In the genomic region with DNA sequence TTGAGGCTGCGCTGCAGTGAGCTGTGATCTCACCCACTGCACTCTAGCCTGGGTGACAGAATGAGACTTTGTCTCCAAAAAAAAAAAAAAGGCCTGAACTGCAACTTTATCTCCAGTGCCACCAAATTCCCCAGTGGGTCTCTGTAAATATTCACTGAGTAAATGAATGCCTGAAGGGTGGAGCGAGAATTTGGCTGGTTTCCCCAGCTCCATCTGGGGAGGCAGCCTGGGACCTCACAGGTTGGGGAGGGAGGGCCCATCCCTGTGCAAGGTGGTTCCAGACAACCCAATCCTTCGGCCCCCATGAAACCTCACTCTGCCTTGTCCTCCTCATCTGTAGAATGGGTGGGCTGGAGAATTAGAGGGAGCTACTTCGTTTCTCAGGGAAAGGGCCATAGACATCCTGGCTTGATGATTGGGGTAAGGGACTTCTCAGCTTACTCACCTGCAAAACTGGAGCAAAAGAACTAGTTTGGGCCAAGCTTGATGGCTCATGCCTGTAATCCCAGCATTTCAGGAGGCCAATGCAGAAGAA, we compare ENCODE assay signal across 21 cellular contexts. TPM values are rescaled to one million over a fixed set of nuclear protein-coding genes. Genes with fewer than 3 reads are reported as not detected.
DNase-seq lines count a peak whose midpoint lies in the region; ATAC-seq, FAIRE-seq and TF ChIP-seq lines count a peak whose summit lies in the region.
"Had no signal": no experiment of that assay in that cellular context is flagged by ENCODE, and none has a peak within 500 bp of the region (broad histone marks: within the 10 kb centered on the region; RNA-seq: fewer than 3 reads in every experiment).

No MANE protein-coding gene starts in this region.

- H3K27ac ChIP-seq in HepG2 (ENCODE audit: extremely low read length, insufficient read depth, low read length) (no peak overlapping the region), right lobe of liver (no peak overlapping the region), Karpas-422 (ENCODE audit: low read length) (no peak overlapping the region)
- H3K27ac ChIP-seq: C4-2B, KMS-11 had no signal

- H3K79me2 ChIP-seq in HepG2 (ENCODE audit: insufficient read depth, low read length) (no peaks in the 10 kb centered on the region), Karpas-422 (ENCODE audit: low read length) (peaks cover 6% of the 10 kb centered on the region)

- POLR2A ChIA-PET in HepG2 (lab: Yijun Ruan, JAX), result interaction anchor here (0.7 kb wide), 1 partner anchor 281 kb away, joined by 3 read pairs; no protein-coding TSS in a partner anchor

- H3K9ac ChIP-seq in HepG2 (ENCODE audit: insufficient read depth, low read depth, low read length), result no peak overlapping the region
- H3K9ac ChIP-seq in Karpas-422 (ENCODE audit: low read length), result no peak overlapping the region
- H3K9ac ChIP-seq: KMS-11 had no signal

- no peak for TF ChIP-seq CTCF in HepG2 (CRISPR knock-in tag; IDR thresholded peaks at IDR 0.05)
- TF ChIP-seq CTCF in right lobe of liver (IDR thresholded peaks at IDR 0.05), result no peak

- no peaks in the 10 kb centered on the region for H3K27me3 ChIP-seq in HepG2 (ENCODE audit: control insufficient read depth in 1 of 2, insufficient read depth in 2 of 2, low read length in 2 of 2)
- no peaks in the 10 kb centered on the region for H3K27me3 ChIP-seq in right lobe of liver
- H3K27me3 ChIP-seq in Karpas-422 (ENCODE audit: low read length), result no peaks in the 10 kb centered on the region

- TF ChIP-seq POLR2A in HepG2 (IDR thresholded peaks at IDR 0.05; ENCODE audit: insufficient read depth in 1 of 2, low read depth in 2 of 2, low read length in 2 of 2) (no peak), right lobe of liver (IDR thresholded peaks at IDR 0.05) (no peak)

- CTCF ChIA-PET in HepG2 (lab: Yijun Ruan, JAX; ENCODE audit: low intra/inter-chr PET ratio, low total read pairs), result no interaction called here

- no peak for FAIRE-seq in HepG2 (lab: Jason Lieb, UNC)
- FAIRE-seq: A204.1, D721Med, GM12878, H54, HTR-8/SVneo had no signal

- BruUV-seq in HepG2 (replicated peaks; lab: Mats Ljungman, UMichigan), result no TSS peak

- H3K9me2 ChIP-seq in Karpas-422 (replicated peaks; ENCODE audit: insufficient read depth, low read length), result no peaks in the 10 kb centered on the region

- TF ChIP-seq RAD21 in HepG2 (CRISPR knock-in tag; IDR thresholded peaks at IDR 0.05), result no peak

- in situ Hi-C loops in HepG2 (cut with HindIII; ENCODE audit: extremely low pct_ligation_motif_present, low pct_unique_long_range_greater_than_20kb), result no loop called here

- WGBS in HepG2 (ENCODE audit: low lambda C conversion rate), result 9% methylated on average over 2 of the region's 4 CpGs
- 65% methylated on average over 3 of the region's 4 CpGs for WGBS in right lobe of liver (ENCODE audit: insufficient coverage, low coverage, low lambda C conversion rate, missing lambda C conversion rate)

- H4K20me1 ChIP-seq in HepG2 (ENCODE audit: insufficient read depth, low read length), result no peaks in the 10 kb centered on the region
- no peaks in the 10 kb centered on the region for H4K20me1 ChIP-seq in Karpas-422 (ENCODE audit: insufficient read depth, low read depth, low read length)

- H2AFZ ChIP-seq in HepG2 (ENCODE audit: low read length), result no peak overlapping the region
- no peak overlapping the region for H2AFZ ChIP-seq in Karpas-422 (ENCODE audit: low read length)
- H2AFZ ChIP-seq: GM23338 had no signal

- intact Hi-C loops in HepG2 (cut with micrococcal nuclease; ENCODE audit: unreplicated experiment) (no loop called here), right lobe of liver (cut with DNase I) (no loop called here)

- no peak for TF ChIP-seq EP300 in HepG2 (IDR thresholded peaks at IDR 0.05; ENCODE audit: low read depth in 2 of 2, low read length in 2 of 2)
- TF ChIP-seq EP300 in HepG2 (CRISPR knock-in tag; IDR thresholded peaks at IDR 0.05; ENCODE audit: borderline replicate concordance), result no peak

- H3K9me3 ChIP-seq in HepG2 (ENCODE audit: low read length) (no peaks in the 10 kb centered on the region), right lobe of liver (no peaks in the 10 kb centered on the region), Karpas-422 (ENCODE audit: low read length) (no peaks in the 10 kb centered on the region)
- H3K9me3 ChIP-seq: Caco-2 had no signal

- no peaks in the 10 kb centered on the region for H3K36me3 ChIP-seq in HepG2 (replicated peaks in 1 of 2; ENCODE audit: control insufficient read depth in 1 of 2, insufficient read depth in 2 of 2, low read length in 2 of 2)
- H3K36me3 ChIP-seq in right lobe of liver, result no peaks in the 10 kb centered on the region
- no peaks in the 10 kb centered on the region for H3K36me3 ChIP-seq in Karpas-422 (ENCODE audit: insufficient read depth, low read length)

- no peak overlapping the region for H3K4me2 ChIP-seq in HepG2 (ENCODE audit: low read depth, low read length)
- no peak overlapping the region for H3K4me2 ChIP-seq in Karpas-422 (ENCODE audit: low read depth, low read length, poor library complexity, severe bottlenecking)
- H3K4me2 ChIP-seq: GM23338, KMS-11 had no signal

- H3K4me3 ChIP-seq in HepG2 (replicated peaks in 1 of 3; ENCODE audit: insufficient read depth in 1 of 3, low read depth in 2 of 3, low read length in 3 of 3) (no peak overlapping the region), right lobe of liver (no peak overlapping the region), Karpas-422 (ENCODE audit: low read length) (no peak overlapping the region)
- H3K4me3 ChIP-seq: GM12878, GM23338 had no signal

- peaks cover 28% of the 10 kb centered on the region for H3K4me1 ChIP-seq in HepG2 (ENCODE audit: insufficient read depth, low read length)
- H3K4me1 ChIP-seq in right lobe of liver, result peaks cover 0 to 4% (median 0%) of the 10 kb centered on the region in 4 donors
- H3K4me1 ChIP-seq in Karpas-422 (ENCODE audit: low read length), result peaks cover 11% of the 10 kb centered on the region

- DNase-seq in HepG2 (ENCODE audit: low spot score) (peak; percentile 18), right lobe of liver (no peak), Karpas-422 (peak; percentile 27), NCI-H69 (lab: John Stamatoyannopoulos, UW) (peak; percentile 35), EL (no peak)
- DNase-seq: AML-193; Caco-2; CD4-positive, alpha-beta T cell; DMS79 treated with DMSO at 0.1 percent for 48 hours; HCEC 1CT; HFFc6 had no signal

- ATAC-seq in HepG2 (no peak), right lobe of liver (no peak), HG02623 (IDR thresholded peaks at IDR 0.05; ENCODE audit: unreplicated experiment) (no peak), GM18861 (IDR thresholded peaks at IDR 0.05; ENCODE audit: unreplicated experiment) (no peak)
- ATAC-seq: GM12878, GM23338 had no signal

RNA-seq across cellular contexts. Expression of a gene that starts 4.2 kb away (rescaled TPM):
- total RNA-seq in HepG2 (2016; rRNA removed; fragmentation: Illumina TruSeq; extraction: Trizol), result 46.5 and 54.5 TPM in 2 replicates
- total RNA-seq in HepG2 (2016; cell fraction: cytosol; rRNA removed; fragmentation: Illumina TruSeq; extraction: Trizol; ENCODE audit: low read depth), result 74.4 and 78.2 TPM in 2 replicates
- 36.1 and 53.0 TPM in 2 replicates for total RNA-seq in HepG2 (2016; cell fraction: insoluble cytoplasmic fraction; rRNA removed; fragmentation: Illumina TruSeq; extraction: Trizol)
- 120 and 131 TPM in 2 replicates for total RNA-seq in HepG2 (2016; cell fraction: membrane; rRNA removed; fragmentation: Illumina TruSeq; extraction: Trizol)
- 29.1 and 29.6 TPM in 2 replicates for total RNA-seq in HepG2 (2016; cell fraction: nucleus; rRNA removed; fragmentation: Illumina TruSeq; extraction: Trizol)
- polyA plus RNA-seq in HepG2 (2011; rRNA removed), result 45.7 and 48.2 TPM in 2 replicates
- polyA plus RNA-seq in HepG2 (2011; cell fraction: cytosol; rRNA removed), result 48.8 and 73.1 TPM in 2 replicates
- polyA plus RNA-seq in HepG2 (2011; cell fraction: nucleus; rRNA removed), result 78.9 and 92.6 TPM in 2 replicates
- polyA plus RNA-seq in HepG2 (2012), result 40.5 and 49.8 TPM in 2 replicates
- polyA plus RNA-seq in HepG2 (2016; cell fraction: cytosol; fragmentation: Illumina TruSeq; extraction: Trizol; ENCODE audit: low read depth), result 89.7 and 95.6 TPM in 2 replicates
- polyA plus RNA-seq in HepG2 (2016; cell fraction: insoluble cytoplasmic fraction; fragmentation: Illumina TruSeq; extraction: Trizol; ENCODE audit: low read depth), result 45.9 and 57.2 TPM in 2 replicates
- polyA plus RNA-seq in HepG2 (2016; cell fraction: membrane; fragmentation: Illumina TruSeq; extraction: Trizol; ENCODE audit: low read depth), result 121 and 146 TPM in 2 replicates
- polyA plus RNA-seq in HepG2 (2016; cell fraction: nucleus; fragmentation: Illumina TruSeq; extraction: Trizol; ENCODE audit: insufficient read depth, low read depth), result 61.0 and 63.7 TPM in 2 replicates
- polyA minus RNA-seq in HepG2 (2011; rRNA and poly(A)+ RNA removed; ENCODE audit: low replicate concordance), result 114 and 142 TPM in 2 replicates
- polyA minus RNA-seq in HepG2 (2011; cell fraction: cytosol; rRNA and poly(A)+ RNA removed), result 48.8 and 53.1 TPM in 2 replicates
- 13.8 and 17.4 TPM in 2 replicates for polyA minus RNA-seq in HepG2 (2011; cell fraction: nucleus; rRNA and poly(A)+ RNA removed)
- 10 to 100 TPM; 19.5 to 49.4 (median 34.1) TPM for total RNA-seq in right lobe of liver
- total RNA-seq in Karpas-422 (2014; rRNA removed; shearing (Covaris generic); ENCODE audit: low replicate concordance), result 66.3 and 186 TPM in 2 replicates

RNA-seq across cellular contexts. Expression of a gene that starts 9.8 kb away (rescaled TPM):
- total RNA-seq in HepG2 (2016; rRNA removed; fragmentation: Illumina TruSeq; extraction: Trizol) (90.4 and 98.1 TPM in 2 replicates), right lobe of liver (10 to 100 TPM; 12.9 to 34.5 (median 24.6) TPM)
- total RNA-seq in HepG2 (2016; cell fraction: cytosol; rRNA removed; fragmentation: Illumina TruSeq; extraction: Trizol; ENCODE audit: low read depth), result 41.5 and 49.2 TPM in 2 replicates
- 93.0 and 97.0 TPM in 2 replicates for total RNA-seq in HepG2 (2016; cell fraction: insoluble cytoplasmic fraction; rRNA removed; fragmentation: Illumina TruSeq; extraction: Trizol)
- 38.7 and 40.2 TPM in 2 replicates for total RNA-seq in HepG2 (2016; cell fraction: membrane; rRNA removed; fragmentation: Illumina TruSeq; extraction: Trizol)
- total RNA-seq in HepG2 (2016; cell fraction: nucleus; rRNA removed; fragmentation: Illumina TruSeq; extraction: Trizol), result 72.8 and 77.3 TPM in 2 replicates
- 34.6 and 37.1 TPM in 2 replicates for polyA plus RNA-seq in HepG2 (2011; rRNA removed)
- polyA plus RNA-seq in HepG2 (2011; cell fraction: cytosol; rRNA removed), result 16.5 and 25.4 TPM in 2 replicates
- polyA plus RNA-seq in HepG2 (2011; cell fraction: nucleus; rRNA removed), result 252 and 355 TPM in 2 replicates
- 27.4 and 34.2 TPM in 2 replicates for polyA plus RNA-seq in HepG2 (2012)
- polyA plus RNA-seq in HepG2 (2016; cell fraction: cytosol; fragmentation: Illumina TruSeq; extraction: Trizol; ENCODE audit: low read depth), result 31.0 and 31.5 TPM in 2 replicates
- polyA plus RNA-seq in HepG2 (2016; cell fraction: insoluble cytoplasmic fraction; fragmentation: Illumina TruSeq; extraction: Trizol; ENCODE audit: low read depth), result 92.8 and 92.9 TPM in 2 replicates
- 27.7 and 29.4 TPM in 2 replicates for polyA plus RNA-seq in HepG2 (2016; cell fraction: membrane; fragmentation: Illumina TruSeq; extraction: Trizol; ENCODE audit: low read depth)
- 163 and 168 TPM in 2 replicates for polyA plus RNA-seq in HepG2 (2016; cell fraction: nucleus; fragmentation: Illumina TruSeq; extraction: Trizol; ENCODE audit: insufficient read depth, low read depth)
- 45.0 and 198 TPM in 2 replicates for polyA minus RNA-seq in HepG2 (2011; rRNA and poly(A)+ RNA removed; ENCODE audit: low replicate concordance)
- polyA minus RNA-seq in HepG2 (2011; cell fraction: cytosol; rRNA and poly(A)+ RNA removed), result 8.9 and 15.4 TPM in 2 replicates
- polyA minus RNA-seq in HepG2 (2011; cell fraction: nucleus; rRNA and poly(A)+ RNA removed), result 33.9 and 40.9 TPM in 2 replicates
- total RNA-seq in Karpas-422 (2014; rRNA removed; shearing (Covaris generic); ENCODE audit: low replicate concordance), result 92.4 and 151 TPM in 2 replicates

RNA-seq across cellular contexts. Expression of a gene that starts 46.2 kb away (rescaled TPM):
- total RNA-seq in HepG2 (2016; rRNA removed; fragmentation: Illumina TruSeq; extraction: Trizol) (not detected in 2 replicates), right lobe of liver (under 1 TPM in 4 of 6 experiments, not detected in 2; 0.16 to 0.32 (median 0.29) TPM)
- total RNA-seq in HepG2 (2016; cell fraction: cytosol; rRNA removed; fragmentation: Illumina TruSeq; extraction: Trizol; ENCODE audit: low read depth), result 0.18 TPM in 1 of 2 replicates, not detected in the other
- not detected in 2 replicates for total RNA-seq in HepG2 (2016; cell fraction: insoluble cytoplasmic fraction; rRNA removed; fragmentation: Illumina TruSeq; extraction: Trizol)
- total RNA-seq in HepG2 (2016; cell fraction: membrane; rRNA removed; fragmentation: Illumina TruSeq; extraction: Trizol), result 0.14 and 0.15 TPM in 2 replicates
- not detected in 2 replicates for total RNA-seq in HepG2 (2016; cell fraction: nucleus; rRNA removed; fragmentation: Illumina TruSeq; extraction: Trizol)
- 0.13 and 0.24 TPM in 2 replicates for polyA plus RNA-seq in HepG2 (2011; rRNA removed)
- 0.14 and 0.27 TPM in 2 replicates for polyA plus RNA-seq in HepG2 (2011; cell fraction: cytosol; rRNA removed)
- 0.14 and 0.21 TPM in 2 replicates for polyA plus RNA-seq in HepG2 (2011; cell fraction: nucleus; rRNA removed)
- polyA plus RNA-seq in HepG2 (2012), result not detected in 2 replicates
- polyA plus RNA-seq in HepG2 (2016; cell fraction: cytosol; fragmentation: Illumina TruSeq; extraction: Trizol; ENCODE audit: low read depth), result 0.09 TPM in 1 of 2 replicates, not detected in the other
- not detected in 2 replicates for polyA plus RNA-seq in HepG2 (2016; cell fraction: insoluble cytoplasmic fraction; fragmentation: Illumina TruSeq; extraction: Trizol; ENCODE audit: low read depth)
- polyA plus RNA-seq in HepG2 (2016; cell fraction: membrane; fragmentation: Illumina TruSeq; extraction: Trizol; ENCODE audit: low read depth), result not detected in 2 replicates
- polyA plus RNA-seq in HepG2 (2016; cell fraction: nucleus; fragmentation: Illumina TruSeq; extraction: Trizol; ENCODE audit: insufficient read depth, low read depth), result 0.44 TPM in 1 of 2 replicates, not detected in the other
- 0.24 TPM in 1 of 2 replicates, not detected in the other for polyA minus RNA-seq in HepG2 (2011; rRNA and poly(A)+ RNA removed; ENCODE audit: low replicate concordance)
- not detected in 2 replicates for polyA minus RNA-seq in HepG2 (2011; cell fraction: cytosol; rRNA and poly(A)+ RNA removed)
- not detected in 2 replicates for polyA minus RNA-seq in HepG2 (2011; cell fraction: nucleus; rRNA and poly(A)+ RNA removed)
- total RNA-seq in Karpas-422 (2014; rRNA removed; shearing (Covaris generic); ENCODE audit: low replicate concordance), result not detected in 2 replicates
- total RNA-seq: CD4-positive, alpha-beta T cell; GM12878; GM23338 had no signal
- polyA plus RNA-seq: GM12878 had no signal

RNA-seq across cellular contexts. Expression of a gene that starts 47.7 kb away (rescaled TPM):
- 1.3 and 2.0 TPM in 2 replicates for total RNA-seq in HepG2 (2016; rRNA removed; fragmentation: Illumina TruSeq; extraction: Trizol)
- total RNA-seq in HepG2 (2016; cell fraction: cytosol; rRNA removed; fragmentation: Illumina TruSeq; extraction: Trizol; ENCODE audit: low read depth), result 0.40 and 0.44 TPM in 2 replicates
- total RNA-seq in HepG2 (2016; cell fraction: insoluble cytoplasmic fraction; rRNA removed; fragmentation: Illumina TruSeq; extraction: Trizol), result 0.91 and 2.6 TPM in 2 replicates
- total RNA-seq in HepG2 (2016; cell fraction: membrane; rRNA removed; fragmentation: Illumina TruSeq; extraction: Trizol), result 0.79 and 1.5 TPM in 2 replicates
- 3.3 and 3.7 TPM in 2 replicates for total RNA-seq in HepG2 (2016; cell fraction: nucleus; rRNA removed; fragmentation: Illumina TruSeq; extraction: Trizol)
- 1.8 and 2.5 TPM in 2 replicates for polyA plus RNA-seq in HepG2 (2011; rRNA removed)
- polyA plus RNA-seq in HepG2 (2011; cell fraction: cytosol; rRNA removed), result 1.4 and 1.8 TPM in 2 replicates
- 3.9 and 4.1 TPM in 2 replicates for polyA plus RNA-seq in HepG2 (2011; cell fraction: nucleus; rRNA removed)
- 1.7 and 2.4 TPM in 2 replicates for polyA plus RNA-seq in HepG2 (2012)
- polyA plus RNA-seq in HepG2 (2016; cell fraction: cytosol; fragmentation: Illumina TruSeq; extraction: Trizol; ENCODE audit: low read depth), result 0.36 and 0.60 TPM in 2 replicates
- polyA plus RNA-seq in HepG2 (2016; cell fraction: insoluble cytoplasmic fraction; fragmentation: Illumina TruSeq; extraction: Trizol; ENCODE audit: low read depth), result 0.71 and 0.82 TPM in 2 replicates
- 0.50 and 0.76 TPM in 2 replicates for polyA plus RNA-seq in HepG2 (2016; cell fraction: membrane; fragmentation: Illumina TruSeq; extraction: Trizol; ENCODE audit: low read depth)
- 3.5 and 7.3 TPM in 2 replicates for polyA plus RNA-seq in HepG2 (2016; cell fraction: nucleus; fragmentation: Illumina TruSeq; extraction: Trizol; ENCODE audit: insufficient read depth, low read depth)
- polyA minus RNA-seq in HepG2 (2011; rRNA and poly(A)+ RNA removed; ENCODE audit: low replicate concordance), result 4.6 and 72.7 TPM in 2 replicates
- polyA minus RNA-seq in HepG2 (2011; cell fraction: cytosol; rRNA and poly(A)+ RNA removed), result 1.7 and 2.8 TPM in 2 replicates
- polyA minus RNA-seq in HepG2 (2011; cell fraction: nucleus; rRNA and poly(A)+ RNA removed), result 1.6 and 1.8 TPM in 2 replicates
- total RNA-seq in right lobe of liver, result 10 to 100 TPM in 5 of 6 experiments, 1 to 10 TPM in 1; 7.9 to 21.5 (median 15.3) TPM
- not detected in 2 replicates for total RNA-seq in Karpas-422 (2014; rRNA removed; shearing (Covaris generic); ENCODE audit: low replicate concordance)

Comparison
In these comparisons a context has a peak if more than half of its experiments do, and no peak if none do; other contexts are left out.
1. DNase-seq: peak in HepG2 (single experiment), Karpas-422 (single experiment) and NCI-H69 (single experiment); none in right lobe of liver (0 of 3) and EL (single experiment).